In genomic region chr11:104338186-104338585, GRCh38 we compare ENCODE assay signal across 30 cellular contexts.
DNase-seq lines count a peak whose midpoint lies in the region; ATAC-seq and TF ChIP-seq lines count a peak whose summit lies in the region.
"Had no signal": no experiment of that assay in that cellular context is flagged by ENCODE, and none has a peak within 500 bp of the region (broad histone marks: within the 10 kb centered on the region; RNA-seq: fewer than 3 reads in every experiment).

No MANE protein-coding gene starts in this region.

- peak overlapping the region in 1 of 2 donors; percentile 5 for H3K27ac ChIP-seq in breast epithelium
- H3K27ac ChIP-seq: 22Rv1, sigmoid colon had no signal

- peak overlapping the region; percentile 6 for H3K4me3 Mint-ChIP-seq in MCF 10A (ENCODE audit: unreplicated experiment)
- H3K4me3 Mint-ChIP-seq: activated naive CD8-positive, alpha-beta T cell treated with anti-CD3 and anti-CD28 coated beads, Interleukin-2, amount 50 U/mL, for 24 hours; activated T-cell treated with anti-CD3 and anti-CD28 coated beads, Interleukin-2, amount 50 U/mL, for 72 hours; brain; CD4-positive, alpha-beta T cell; nephron; stimulated activated effector memory CD8-positive, alpha-beta T cell treated with anti-CD3 and anti-CD28 coated beads, Interleukin-12 subunit alpha, Interleukin-12 subunit beta, amount 100 ng/mL, for 72 hours had no signal

- POLR2A ChIA-PET in MCF 10A (lab: Yijun Ruan, JAX) = interaction anchor here (0.6 to 0.8 kb wide), 4 partner anchors 23 to 564 kb away, joined by 3 to 6 read pairs (median 4); no protein-coding TSS in a partner anchor

- TF ChIP-seq CTCF in MCF 10A (IDR thresholded peaks at IDR 0.05; ENCODE audit: unreplicated experiment) (no peak), breast epithelium (IDR thresholded peaks at IDR 0.05) (no peak)

- no TSS peak for BruUV-seq in MCF 10A (replicated peaks; lab: Mats Ljungman, UMichigan)

- no peaks in the 10 kb centered on the region for H3K27me3 Mint-ChIP-seq in MCF 10A (ENCODE audit: insufficient read depth, unreplicated experiment)
- H3K27me3 Mint-ChIP-seq: activated naive CD8-positive, alpha-beta T cell treated with anti-CD3 and anti-CD28 coated beads, Interleukin-2, amount 50 U/mL, for 24 hours; brain; CD4-positive, alpha-beta T cell had no signal

- H3K27ac Mint-ChIP-seq in MCF 10A (ENCODE audit: low read depth, unreplicated experiment) = peak overlapping the region; percentile 96
- H3K27ac Mint-ChIP-seq: activated naive CD8-positive, alpha-beta T cell treated with anti-CD3 and anti-CD28 coated beads, Interleukin-2, amount 50 U/mL, for 24 hours; activated T-cell treated with anti-CD3 and anti-CD28 coated beads, Interleukin-2, amount 50 U/mL, for 72 hours; CD4-positive, alpha-beta T cell; nephron; stimulated activated effector memory CD8-positive, alpha-beta T cell treated with anti-CD3 and anti-CD28 coated beads, Interleukin-12 subunit alpha, Interleukin-12 subunit beta, amount 100 ng/mL, for 72 hours had no signal

- H3K9me3 ChIP-seq in breast epithelium = no peaks in the 10 kb centered on the region
- H3K9me3 ChIP-seq: sigmoid colon had no signal

- peaks cover 7% of the 10 kb centered on the region for H3K9me3 Mint-ChIP-seq in MCF 10A (ENCODE audit: unreplicated experiment)
- H3K9me3 Mint-ChIP-seq: CD4-positive, alpha-beta T cell; nephron had no signal

- DNase-seq in MCF 10A (ENCODE audit: unreplicated experiment) (no peak), breast epithelium (ENCODE audit: low spot score in 2 of 2) (no peak), astrocyte of the hippocampus (ENCODE audit: low read depth, low spot score) (peak; percentile 65), fibroblast of peridontal ligament (ENCODE audit: extremely low read depth) (peak; percentile 29), NCI-H82 (lab: John Stamatoyannopoulos, UW) (no peak), NCI-H2107 treated with DMSO at 0.1 percent for 48 hours (lab: John Stamatoyannopoulos, UW; ENCODE audit: unreplicated experiment) (no peak), cerebellar cortex (ENCODE audit: low spot score) (no peak)
- DNase-seq: activated CD4-positive, alpha-beta T cell treated with anti-CD3 and anti-CD28 coated beads, Interleukin-2, amount 50 U/mL, for 48 hours; activated naive CD4-positive, alpha-beta T cell; activated naive CD8-positive, alpha-beta T cell treated with anti-CD3 and anti-CD28 coated beads, Interleukin-2, amount 50 U/mL, for 24 hours; activated T-cell treated with anti-CD3 and anti-CD28 coated beads, Interleukin-2, amount 50 U/mL, for 72 hours; CD4-positive, alpha-beta T cell; DMS79 treated with DMSO at 0.1 percent for 48 hours; effector CD4-positive, alpha-beta T cell; GOT3; MM.1S; NCI-H1930; SHP77 treated with DMSO at 0.1 percent for 48 hours; sigmoid colon; stimulated activated CD4-positive, alpha-beta T cell treated with anti-CD3 and anti-CD28 coated beads, Interleukin-4, amount 100 ng/mL, for 4 hours; substantia nigra; trophoblast cell had no signal

- no peak for TF ChIP-seq POLR2A in breast epithelium (IDR thresholded peaks at IDR 0.05)

- no peak for ATAC-seq in GM19397 (IDR thresholded peaks at IDR 0.05; ENCODE audit: unreplicated experiment)
- ATAC-seq: activated CD4-positive, CD25-positive, alpha-beta regulatory T cell treated with anti-CD3 and anti-CD28 coated beads, Interleukin-2, amount 50 U/mL, for 24 hours; activated naive CD8-positive, alpha-beta T cell treated with anti-CD3 and anti-CD28 coated beads, Interleukin-2, amount 50 U/mL, for 24 hours; activated T-cell treated with anti-CD3 and anti-CD28 coated beads, Interleukin-2, amount 50 U/mL, for 72 hours; K562; stimulated activated effector memory CD8-positive, alpha-beta T cell treated with anti-CD3 and anti-CD28 coated beads, Interleukin-12 subunit alpha, Interleukin-12 subunit beta, amount 100 ng/mL, for 72 hours had no signal

- CTCF ChIA-PET in MCF 10A (lab: Yijun Ruan, JAX) = interaction anchor here (0.6 to 0.8 kb wide), 2 partner anchors 26 to 879 kb away, joined by 3 read pairs; no protein-coding TSS in a partner anchor

- intact Hi-C loops in MCF 10A (cut with micrococcal nuclease) (no loop called here), breast epithelium (cut with DNase I; ENCODE audit: low total_unique reads) (loop anchor here (2.0 kb wide), 1 partner anchor 21 kb away; no protein-coding TSS in a partner anchor)

- peaks cover 8% of the 10 kb centered on the region for H3K4me1 Mint-ChIP-seq in MCF 10A (ENCODE audit: insufficient read depth, unreplicated experiment)
- H3K4me1 Mint-ChIP-seq: activated naive CD8-positive, alpha-beta T cell treated with anti-CD3 and anti-CD28 coated beads, Interleukin-2, amount 50 U/mL, for 24 hours; nephron had no signal

- H3K36me3 Mint-ChIP-seq in MCF 10A (ENCODE audit: insufficient read depth, unreplicated experiment) = no peaks in the 10 kb centered on the region
- H3K36me3 Mint-ChIP-seq: brain; stimulated activated effector memory CD8-positive, alpha-beta T cell treated with anti-CD3 and anti-CD28 coated beads, Interleukin-12 subunit alpha, Interleukin-12 subunit beta, amount 100 ng/mL, for 72 hours had no signal

- H3K27me3 ChIP-seq in breast epithelium = no peaks in the 10 kb centered on the region
- H3K27me3 ChIP-seq: sigmoid colon had no signal

- H3K4me1 ChIP-seq in breast epithelium = no peaks in the 10 kb centered on the region
- H3K4me1 ChIP-seq: sigmoid colon had no signal

- H3K4me3 ChIP-seq in breast epithelium = no peak overlapping the region
- H3K4me3 ChIP-seq: K562, lung, sigmoid colon had no signal

- H3K36me3 ChIP-seq in breast epithelium = no peaks in the 10 kb centered on the region
- H3K36me3 ChIP-seq: sigmoid colon had no signal

Comparison
In these comparisons a context has a peak if more than half of its experiments do, and no peak if none do; other contexts are left out.
1. DNase-seq: peak in astrocyte of the hippocampus (single experiment) and fibroblast of peridontal ligament (single experiment); none in MCF 10A (single experiment), breast epithelium (0 of 2), NCI-H82 (single experiment), NCI-H2107 treated with DMSO at 0.1 percent for 48 hours (single experiment) and cerebellar cortex (single experiment).